ENCODE assay signal across 9 cellular contexts in genomic region chr14:68961781-68962584, GRCh38. TPM values are rescaled to one million over a fixed set of nuclear protein-coding genes. Genes with fewer than 3 reads are reported as not detected.
A peak's percentile ranks its signal among the peaks of the same experiment; 100 is the strongest.
DNase-seq lines count a peak whose midpoint lies in the region; ATAC-seq lines count a peak whose summit lies in the region.
"Had no signal": no experiment of that assay in that cellular context is flagged by ENCODE, and none has a peak within 500 bp of the region (broad histone marks: within the 10 kb centered on the region; RNA-seq: fewer than 3 reads in every experiment).

No MANE protein-coding gene starts in this region.

- no peak overlapping the region for H3K9ac ChIP-seq in skeletal muscle satellite cell (ENCODE audit: low read depth, low read length)

- no peaks in the 10 kb centered on the region for H3K27me3 ChIP-seq in skeletal muscle satellite cell (ENCODE audit: control insufficient read depth, insufficient read depth, low read length)

- H3K9me3 ChIP-seq in skeletal muscle satellite cell (replicated peaks; ENCODE audit: low read length): no peaks in the 10 kb centered on the region

- H3K36me3 ChIP-seq in skeletal muscle satellite cell (ENCODE audit: insufficient read depth, low read length): peaks cover 53% of the 10 kb centered on the region

- H3K4me3 ChIP-seq in skeletal muscle satellite cell (ENCODE audit: low read length): no peak overlapping the region

- ATAC-seq in esophagus mucosa: peak; percentile 39
- ATAC-seq in HG02938 (IDR thresholded peaks at IDR 0.05; ENCODE audit: unreplicated experiment): no peak
- ATAC-seq in HG03457 (IDR thresholded peaks at IDR 0.05; ENCODE audit: unreplicated experiment): no peak
- ATAC-seq: sciatic nerve had no signal

- peaks cover 69% of the 10 kb centered on the region for H3K4me1 ChIP-seq in skeletal muscle satellite cell (ENCODE audit: control insufficient read depth, insufficient read depth, low read length)

- H3K4me2 ChIP-seq in skeletal muscle satellite cell (ENCODE audit: low read length): peak overlapping the region; percentile 50

- peak; percentile 42 for DNase-seq in HCEC 1CT
- peak; percentile 81 for DNase-seq in NCI-H69 (lab: John Stamatoyannopoulos, UW)
- DNase-seq in middle frontal gyrus (ENCODE audit: extremely low spot score, low spot score): no peak
- DNase-seq: activated CD4-positive, alpha-beta T cell treated with anti-CD3 and anti-CD28 coated beads, Interleukin-2, amount 10 ng/mL, durations not matched to agents 24 days and 14 days had no signal

RNA-seq across cellular contexts. Expression of gene ACTN1, which starts 17.1 kb away (rescaled TPM):
- total RNA-seq in esophagus mucosa: 117 TPM
- 110 and 141 TPM in 2 replicates for total RNA-seq in skeletal muscle satellite cell (2012; rRNA removed)
